ENCODE assay signal across 1 cellular context in the genomic region with DNA sequence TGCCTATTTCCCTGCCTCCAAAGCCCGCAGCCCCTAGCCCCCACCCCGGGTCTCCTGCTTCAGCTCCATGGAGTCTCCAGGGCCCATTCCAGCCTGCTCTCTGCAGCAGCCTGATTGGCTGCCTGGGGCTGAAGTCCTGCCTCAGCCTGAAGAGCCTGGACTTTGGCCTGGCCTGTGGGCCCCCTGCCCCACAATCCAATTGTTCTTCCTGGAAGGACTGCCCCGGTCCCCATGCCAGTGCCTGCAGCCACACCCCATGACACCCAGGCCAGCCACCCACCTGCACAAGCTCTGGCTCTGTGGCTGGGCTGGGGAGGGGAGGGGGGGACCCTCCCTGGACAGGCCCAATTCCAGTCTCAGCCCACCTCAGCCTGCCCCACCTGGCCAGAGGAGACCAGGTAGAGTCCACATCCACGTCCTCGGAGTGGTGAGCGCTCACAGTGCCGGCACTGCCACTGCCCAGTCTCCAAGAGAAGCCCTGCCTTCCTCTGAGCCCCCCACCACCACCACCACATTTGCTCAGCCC.
TF ChIP-seq lines count a peak whose summit lies in the region.

No MANE protein-coding gene starts in this region.

TF ChIP-seq in HepG2, 621 proteins besides CTCF, POLR2A, EP300 and RAD21 (continued from another document and continues in another):
- TF ChIP-seq, protein P1, sequence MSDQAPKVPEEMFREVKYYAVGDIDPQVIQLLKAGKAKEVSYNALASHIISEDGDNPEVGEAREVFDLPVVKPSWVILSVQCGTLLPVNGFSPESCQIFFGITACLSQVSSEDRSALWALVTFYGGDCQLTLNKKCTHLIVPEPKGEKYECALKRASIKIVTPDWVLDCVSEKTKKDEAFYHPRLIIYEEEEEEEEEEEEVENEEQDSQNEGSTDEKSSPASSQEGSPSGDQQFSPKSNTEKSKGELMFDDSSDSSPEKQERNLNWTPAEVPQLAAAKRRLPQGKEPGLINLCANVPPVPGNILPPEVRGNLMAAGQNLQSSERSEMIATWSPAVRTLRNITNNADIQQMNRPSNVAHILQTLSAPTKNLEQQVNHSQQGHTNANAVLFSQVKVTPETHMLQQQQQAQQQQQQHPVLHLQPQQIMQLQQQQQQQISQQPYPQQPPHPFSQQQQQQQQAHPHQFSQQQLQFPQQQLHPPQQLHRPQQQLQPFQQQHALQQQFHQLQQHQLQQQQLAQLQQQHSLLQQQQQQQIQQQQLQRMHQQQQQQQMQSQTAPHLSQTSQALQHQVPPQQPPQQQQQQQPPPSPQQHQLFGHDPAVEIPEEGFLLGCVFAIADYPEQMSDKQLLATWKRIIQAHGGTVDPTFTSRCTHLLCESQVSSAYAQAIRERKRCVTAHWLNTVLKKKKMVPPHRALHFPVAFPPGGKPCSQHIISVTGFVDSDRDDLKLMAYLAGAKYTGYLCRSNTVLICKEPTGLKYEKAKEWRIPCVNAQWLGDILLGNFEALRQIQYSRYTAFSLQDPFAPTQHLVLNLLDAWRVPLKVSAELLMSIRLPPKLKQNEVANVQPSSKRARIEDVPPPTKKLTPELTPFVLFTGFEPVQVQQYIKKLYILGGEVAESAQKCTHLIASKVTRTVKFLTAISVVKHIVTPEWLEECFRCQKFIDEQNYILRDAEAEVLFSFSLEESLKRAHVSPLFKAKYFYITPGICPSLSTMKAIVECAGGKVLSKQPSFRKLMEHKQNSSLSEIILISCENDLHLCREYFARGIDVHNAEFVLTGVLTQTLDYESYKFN (CRISPR knock-in tag; conservative IDR thresholded peaks at IDR 0.05), result peak; percentile 97
- TF ChIP-seq ATF3 (CRISPR knock-in tag; IDR thresholded peaks at IDR 0.05), result no peak
- TF ChIP-seq ARHGAP35 (CRISPR knock-in tag; IDR thresholded peaks at IDR 0.05; ENCODE audit: borderline replicate concordance), result peak; percentile 85; the same call in 1 of the 2 replicates
- TF ChIP-seq MBD4 (IDR thresholded peaks at IDR 0.05; ENCODE audit: borderline replicate concordance, low read length), result no peak
- TF ChIP-seq ZBTB34 (CRISPR knock-in tag; IDR thresholded peaks at IDR 0.05), result no peak
- TF ChIP-seq, protein P2, sequence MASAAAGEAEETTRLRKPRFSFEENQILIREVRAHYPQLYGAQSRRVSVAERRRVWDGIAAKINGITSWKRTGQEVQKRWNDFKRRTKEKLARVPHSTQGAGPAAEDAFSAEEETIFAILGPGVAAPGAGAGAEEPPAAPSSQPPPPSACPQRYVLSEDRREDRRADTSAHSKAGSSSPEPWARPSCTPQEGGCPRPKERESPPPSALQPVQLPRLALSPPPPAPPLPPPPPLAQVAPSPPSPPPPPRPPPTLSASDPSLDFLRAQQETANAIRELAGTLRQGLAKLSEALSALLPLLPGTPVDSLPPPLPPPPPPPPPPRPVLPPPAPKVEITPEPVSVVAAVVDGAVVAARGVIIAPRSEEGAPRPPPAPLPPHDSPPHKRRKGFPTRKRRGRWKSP (CRISPR knock-in tag; IDR thresholded peaks at IDR 0.05), result 0 out of 2 replicates have a peak, but pooled peaks have one; percentile 47
- no peak for TF ChIP-seq CC2D1A (CRISPR knock-in tag; IDR thresholded peaks at IDR 0.05)
- no peak for TF ChIP-seq ADNP (CRISPR knock-in tag; IDR thresholded peaks at IDR 0.05)
- TF ChIP-seq SP4 (CRISPR knock-in tag; IDR thresholded peaks at IDR 0.05), result peak; percentile 78
- no peak for TF ChIP-seq ATAD3A (CRISPR knock-in tag; IDR thresholded peaks at IDR 0.05)
- peak; percentile 80; the same call in 1 of the 2 replicates for TF ChIP-seq YEATS2 (CRISPR knock-in tag; IDR thresholded peaks at IDR 0.05; ENCODE audit: borderline replicate concordance)
- TF ChIP-seq, protein P3, sequence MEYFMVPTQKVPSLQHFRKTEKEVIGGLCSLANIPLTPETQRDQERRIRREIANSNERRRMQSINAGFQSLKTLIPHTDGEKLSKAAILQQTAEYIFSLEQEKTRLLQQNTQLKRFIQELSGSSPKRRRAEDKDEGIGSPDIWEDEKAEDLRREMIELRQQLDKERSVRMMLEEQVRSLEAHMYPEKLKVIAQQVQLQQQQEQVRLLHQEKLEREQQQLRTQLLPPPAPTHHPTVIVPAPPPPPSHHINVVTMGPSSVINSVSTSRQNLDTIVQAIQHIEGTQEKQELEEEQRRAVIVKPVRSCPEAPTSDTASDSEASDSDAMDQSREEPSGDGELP (IDR thresholded peaks at IDR 0.05; ENCODE audit: borderline replicate concordance, low read depth), result peak; percentile 63
- 0 out of 2 replicates have a peak, but pooled peaks have one; percentile 72 for TF ChIP-seq SIN3A (IDR thresholded peaks at IDR 0.05; ENCODE audit: borderline replicate concordance, low read depth, low read length)
- peak; percentile 35; the same call in 1 of the 2 replicates for TF ChIP-seq TSC22D2 (CRISPR knock-in tag; IDR thresholded peaks at IDR 0.05; ENCODE audit: borderline replicate concordance)
- TF ChIP-seq NBN (conservative IDR thresholded peaks at IDR 0.05), result no peak
- no peak; the same call in 1 of the 2 replicates for TF ChIP-seq ZNF782 (CRISPR knock-in tag; IDR thresholded peaks at IDR 0.05; ENCODE audit: borderline replicate concordance)
- TF ChIP-seq PRDM15 (CRISPR knock-in tag; IDR thresholded peaks at IDR 0.05), result no peak
- TF ChIP-seq ZNF891 (CRISPR knock-in tag; IDR thresholded peaks at IDR 0.05), result peak; percentile 56; the same call in 1 of the 2 replicates
- TF ChIP-seq ZNF510 (CRISPR knock-in tag; IDR thresholded peaks at IDR 0.05; ENCODE audit: low read depth), result no peak
- peak; percentile 79; the same call in 1 of the 2 replicates for TF ChIP-seq KDM4B (CRISPR knock-in tag; IDR thresholded peaks at IDR 0.05)
- peak; percentile 58; the same call in 1 of the 2 replicates for TF ChIP-seq ETV6 (CRISPR knock-in tag; conservative IDR thresholded peaks at IDR 0.05)
- peak; percentile 66; the same call in 1 of the 2 replicates for TF ChIP-seq TGIF2 (CRISPR knock-in tag; IDR thresholded peaks at IDR 0.05)
- no peak; the same call in 1 of the 2 replicates for TF ChIP-seq IRX3 (CRISPR knock-in tag; IDR thresholded peaks at IDR 0.05; ENCODE audit: borderline replicate concordance, low read depth)
- no peak for TF ChIP-seq ZNF101 (CRISPR knock-in tag; IDR thresholded peaks at IDR 0.05; ENCODE audit: borderline replicate concordance, low read depth)
- TF ChIP-seq IKZF1 (IDR thresholded peaks at IDR 0.05), result no peak
- peak; percentile 73 for TF ChIP-seq NFYC (CRISPR knock-in tag; IDR thresholded peaks at IDR 0.05)
- TF ChIP-seq ARID5B (CRISPR knock-in tag; IDR thresholded peaks at IDR 0.05), result peak; percentile 90
- TF ChIP-seq REXO4 (CRISPR knock-in tag; IDR thresholded peaks at IDR 0.05; ENCODE audit: borderline replicate concordance), result no peak
- TF ChIP-seq NFKB2 (CRISPR knock-in tag; IDR thresholded peaks at IDR 0.05; ENCODE audit: borderline replicate concordance), result peak; percentile 14; the same call in 1 of the 2 replicates
- peak; percentile 87 for TF ChIP-seq GABPB1 (CRISPR knock-in tag; IDR thresholded peaks at IDR 0.05)
- TF ChIP-seq SMAD1 (CRISPR knock-in tag; IDR thresholded peaks at IDR 0.05; ENCODE audit: borderline replicate concordance, low read depth), result no peak; the same call in 1 of the 2 replicates
- TF ChIP-seq ZNF12 (CRISPR knock-in tag; IDR thresholded peaks at IDR 0.05), result no peak
- TF ChIP-seq ZSCAN29 (CRISPR knock-in tag; conservative IDR thresholded peaks at IDR 0.05), result no peak
- TF ChIP-seq, protein P4, sequence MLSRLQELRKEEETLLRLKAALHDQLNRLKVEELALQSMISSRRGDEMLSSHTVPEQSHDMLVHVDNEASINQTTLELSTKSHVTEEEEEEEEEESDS (CRISPR knock-in tag; IDR thresholded peaks at IDR 0.05; ENCODE audit: borderline replicate concordance), result no peak
- no peak for TF ChIP-seq SCMH1 (CRISPR knock-in tag; IDR thresholded peaks at IDR 0.05; ENCODE audit: borderline replicate concordance)
- TF ChIP-seq, protein P5, sequence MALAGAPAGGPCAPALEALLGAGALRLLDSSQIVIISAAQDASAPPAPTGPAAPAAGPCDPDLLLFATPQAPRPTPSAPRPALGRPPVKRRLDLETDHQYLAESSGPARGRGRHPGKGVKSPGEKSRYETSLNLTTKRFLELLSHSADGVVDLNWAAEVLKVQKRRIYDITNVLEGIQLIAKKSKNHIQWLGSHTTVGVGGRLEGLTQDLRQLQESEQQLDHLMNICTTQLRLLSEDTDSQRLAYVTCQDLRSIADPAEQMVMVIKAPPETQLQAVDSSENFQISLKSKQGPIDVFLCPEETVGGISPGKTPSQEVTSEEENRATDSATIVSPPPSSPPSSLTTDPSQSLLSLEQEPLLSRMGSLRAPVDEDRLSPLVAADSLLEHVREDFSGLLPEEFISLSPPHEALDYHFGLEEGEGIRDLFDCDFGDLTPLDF (CRISPR knock-in tag; IDR thresholded peaks at IDR 0.05), result no peak
- TF ChIP-seq SNAI1 (CRISPR knock-in tag; IDR thresholded peaks at IDR 0.05; ENCODE audit: borderline replicate concordance), result peak; percentile 42; the same call in 1 of the 2 replicates
- no peak for TF ChIP-seq NONO (IDR thresholded peaks at IDR 0.05)
- TF ChIP-seq NONO (CRISPR knock-in tag; conservative IDR thresholded peaks at IDR 0.05), result peak; percentile 82; the same call in 1 of the 2 replicates
- peak; percentile 99 for TF ChIP-seq ZNF205 (CRISPR knock-in tag; IDR thresholded peaks at IDR 0.05)
- TF ChIP-seq KDM2A (CRISPR knock-in tag; IDR thresholded peaks at IDR 0.05; ENCODE audit: borderline replicate concordance, low read depth), result peak; percentile 87
